Comparison of ENCODE assay signal across 8 cellular contexts in the genomic region with DNA sequence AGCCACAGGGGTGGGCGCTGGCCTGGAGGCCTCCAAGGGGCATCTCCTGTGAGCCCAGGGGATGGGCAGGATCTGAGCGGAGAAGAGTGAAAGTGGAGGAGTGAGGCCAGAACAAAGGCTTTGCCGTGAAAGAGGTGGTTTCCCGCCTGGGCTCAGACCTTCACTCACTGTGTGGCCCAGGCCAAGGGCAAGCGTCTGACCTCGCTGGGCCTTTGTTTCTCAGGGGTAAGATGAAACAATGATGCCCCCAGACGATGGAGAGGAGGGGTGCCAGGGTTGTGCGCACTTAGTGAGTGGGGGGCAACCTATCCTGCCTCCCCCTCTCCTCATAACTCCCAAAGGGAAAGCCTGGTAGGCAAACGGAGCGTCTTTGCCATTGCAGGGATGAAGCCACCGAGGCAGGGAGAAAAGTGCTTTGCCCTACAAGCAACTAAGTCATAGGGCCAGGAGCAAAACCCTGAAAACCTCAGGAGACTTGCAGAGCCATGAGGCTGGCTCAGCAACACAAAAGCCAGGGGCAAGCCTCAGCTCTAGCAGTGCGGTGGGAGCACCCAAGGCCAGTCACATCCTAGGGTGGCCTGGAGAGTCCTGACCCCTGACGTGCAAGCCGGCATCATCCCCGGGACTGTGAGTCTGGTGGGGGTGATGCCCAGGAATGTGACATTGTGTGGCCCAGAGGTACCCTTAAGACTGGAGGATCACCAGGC. TPM values are rescaled to one million over a fixed set of nuclear protein-coding genes. Genes with fewer than 3 reads are reported as not detected.
A peak's percentile ranks its signal among the peaks of the same experiment; 100 is the strongest.
DNase-seq lines count a peak whose midpoint lies in the region; ATAC-seq and TF ChIP-seq lines count a peak whose summit lies in the region.

No MANE protein-coding gene starts in this region.

- TF ChIP-seq CTCF in AG04450 (IDR thresholded peaks at IDR 0.05; ENCODE audit: low read depth, low read length) (no peak), neural crest cell (conservative IDR thresholded peaks at IDR 0.05) (no peak)

- intact Hi-C loops in dendritic cell treated with granulocyte-macrophage colony-stimulating factor and Interleukin-4, amounts not matched to agents 40 ng/mL and 50 ng/mL, for 4 days (cut with micrococcal nuclease): no loop called here

- H3K27ac Mint-ChIP-seq in dendritic cell treated with granulocyte-macrophage colony-stimulating factor and Interleukin-4, amounts not matched to agents 40 ng/mL and 50 ng/mL, for 4 days: no peak overlapping the region
- peak overlapping the region; percentile 98 for H3K27ac Mint-ChIP-seq in neural crest cell (ENCODE audit: unreplicated experiment)

- POLR2A ChIA-PET in AG04450 (lab: Yijun Ruan, JAX): interaction anchor here (1.0 kb wide), 1 partner anchor 28 kb away, joined by 4 read pairs; no protein-coding TSS in a partner anchor

- H3K27me3 Mint-ChIP-seq in dendritic cell treated with granulocyte-macrophage colony-stimulating factor and Interleukin-4, amounts not matched to agents 40 ng/mL and 50 ng/mL, for 4 days: peaks cover 36% of the 10 kb centered on the region
- no peaks in the 10 kb centered on the region for H3K27me3 Mint-ChIP-seq in neural crest cell (ENCODE audit: low read depth)

- no peaks in the 10 kb centered on the region for H3K36me3 ChIP-seq in HUES6 (ENCODE audit: control insufficient read depth, insufficient read depth, low read length)

- H3K4me3 ChIP-seq in AG04450 (ENCODE audit: low read depth, low read length) (peak overlapping the region; percentile 60), HUES6 (ENCODE audit: low read depth, low read length) (peak overlapping the region; percentile 86)

- no peaks in the 10 kb centered on the region for H3K9me3 Mint-ChIP-seq in dendritic cell treated with granulocyte-macrophage colony-stimulating factor and Interleukin-4, amounts not matched to agents 40 ng/mL and 50 ng/mL, for 4 days
- no peaks in the 10 kb centered on the region for H3K9me3 Mint-ChIP-seq in neural crest cell

- H3K9me3 ChIP-seq in AG04450 (ENCODE audit: control insufficient read depth, insufficient read depth, low read length): no peaks in the 10 kb centered on the region; the same call in 1 of the 2 replicates
- H3K9me3 ChIP-seq in HUES6 (ENCODE audit: control insufficient read depth, insufficient read depth, low read depth, low read length): no peaks in the 10 kb centered on the region

- CTCF ChIA-PET in AG04450 (lab: Charles Lee): no interaction called here

- H3K27ac ChIP-seq in AG04450 (ENCODE audit: low read depth, low read length): no peak overlapping the region
- H3K27ac ChIP-seq in HUES6 (ENCODE audit: low read depth, low read length): 0 out of 2 replicates have a peak overlapping the region, but pooled peaks have one; percentile 48

- no peak for ATAC-seq in HG02973 (IDR thresholded peaks at IDR 0.05; ENCODE audit: unreplicated experiment)
- ATAC-seq in GM19351 (IDR thresholded peaks at IDR 0.05; ENCODE audit: unreplicated experiment): no peak

- no peak for DNase-seq in AG04450 (ENCODE audit: low read depth, low spot score)
- no peak for DNase-seq in neural crest cell (ENCODE audit: low read depth, low spot score)
- DNase-seq in NCI-H1436 treated with DMSO at 0.1 percent for 48 hours (lab: John Stamatoyannopoulos, UW): no peak
- DNase-seq in NCI-H2227 (lab: John Stamatoyannopoulos, UW; ENCODE audit: unreplicated experiment): no peak

- H3K9ac ChIP-seq in HUES6 (ENCODE audit: low read length): peak overlapping the region; percentile 60

- H3K36me3 Mint-ChIP-seq in dendritic cell treated with granulocyte-macrophage colony-stimulating factor and Interleukin-4, amounts not matched to agents 40 ng/mL and 50 ng/mL, for 4 days (ENCODE audit: low read depth): peaks cover 13% of the 10 kb centered on the region
- no peaks in the 10 kb centered on the region for H3K36me3 Mint-ChIP-seq in neural crest cell (ENCODE audit: low read depth)

- peaks cover 33% of the 10 kb centered on the region for H3K4me1 Mint-ChIP-seq in dendritic cell treated with granulocyte-macrophage colony-stimulating factor and Interleukin-4, amounts not matched to agents 40 ng/mL and 50 ng/mL, for 4 days (ENCODE audit: low read depth)
- peaks cover 30% of the 10 kb centered on the region for H3K4me1 Mint-ChIP-seq in neural crest cell

- H3K4me3 Mint-ChIP-seq in dendritic cell treated with granulocyte-macrophage colony-stimulating factor and Interleukin-4, amounts not matched to agents 40 ng/mL and 50 ng/mL, for 4 days: peak overlapping the region; percentile 46
- H3K4me3 Mint-ChIP-seq in neural crest cell: peak overlapping the region; percentile 85

- H3K27me3 ChIP-seq in AG04450 (ENCODE audit: control insufficient read depth, insufficient read depth, low read length): no peaks in the 10 kb centered on the region
- H3K27me3 ChIP-seq in HUES6 (ENCODE audit: control insufficient read depth, insufficient read depth, low read length): peaks cover 18% of the 10 kb centered on the region; the same call in 1 of the 2 replicates

- peaks cover 14% of the 10 kb centered on the region for H3K4me1 ChIP-seq in HUES6 (ENCODE audit: control insufficient read depth, insufficient read depth, low read length)

RNA-seq across cellular contexts. Expression of a gene that starts 0.9 kb away (rescaled TPM):
- polyA plus RNA-seq in AG04450 (2011; rRNA removed): 21.8 and 26.9 TPM in 2 replicates
- polyA minus RNA-seq in AG04450 (2011; rRNA and poly(A)+ RNA removed): 11.3 and 13.3 TPM in 2 replicates
- total RNA-seq in neural crest cell: 96.4 and 101 TPM in 2 replicates

RNA-seq across cellular contexts. Expression of a gene that starts 4.0 kb away (rescaled TPM):
- polyA plus RNA-seq in AG04450 (2011; rRNA removed): 11.3 and 14.6 TPM in 2 replicates
- polyA minus RNA-seq in AG04450 (2011; rRNA and poly(A)+ RNA removed): 25.6 and 41.1 TPM in 2 replicates
- total RNA-seq in neural crest cell: 46.7 and 48.4 TPM in 2 replicates

RNA-seq across cellular contexts. Expression of a gene that starts 27.2 kb away (rescaled TPM):
- 6.3 and 7.3 TPM in 2 replicates for polyA plus RNA-seq in AG04450 (2011; rRNA removed)
- polyA minus RNA-seq in AG04450 (2011; rRNA and poly(A)+ RNA removed): 6.6 and 7.3 TPM in 2 replicates
- 14.6 and 15.2 TPM in 2 replicates for total RNA-seq in neural crest cell

RNA-seq across cellular contexts. Expression of a gene that starts 42.3 kb away (rescaled TPM):
- polyA plus RNA-seq in AG04450 (2011; rRNA removed): 2.5 and 5.2 TPM in 2 replicates
- polyA minus RNA-seq in AG04450 (2011; rRNA and poly(A)+ RNA removed): 0.74 and 1.2 TPM in 2 replicates
- not detected in 2 replicates for total RNA-seq in neural crest cell

RNA-seq across cellular contexts. Expression of a gene that starts 53.6 kb away (rescaled TPM):
- 21.4 and 23.8 TPM in 2 replicates for polyA plus RNA-seq in AG04450 (2011; rRNA removed)
- 21.6 and 22.1 TPM in 2 replicates for polyA minus RNA-seq in AG04450 (2011; rRNA and poly(A)+ RNA removed)
- total RNA-seq in neural crest cell: 41.0 and 42.1 TPM in 2 replicates
